ENCODE assay signal across 35 cellular contexts in the genomic region with DNA sequence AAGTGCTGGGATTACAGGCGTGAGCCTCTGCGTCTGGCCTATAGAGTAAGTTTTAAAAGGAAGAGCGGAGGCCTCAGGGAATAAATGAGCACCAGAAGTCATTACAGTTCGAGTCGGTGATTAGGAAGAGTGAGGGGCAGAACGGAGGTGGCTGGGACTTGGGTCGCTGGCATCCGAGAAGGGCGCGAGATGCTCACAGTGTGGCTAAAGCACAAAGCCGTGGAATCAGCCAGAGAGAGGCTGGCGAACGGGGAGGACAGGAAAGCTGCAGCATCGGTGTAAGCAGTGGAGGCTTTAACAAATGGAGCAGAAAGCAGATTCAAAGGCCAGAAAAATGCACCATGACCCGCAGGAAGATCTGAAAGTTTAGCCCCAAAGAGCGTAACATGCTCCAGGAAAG. TPM values are rescaled to one million over a fixed set of nuclear protein-coding genes. Genes with fewer than 3 reads are reported as not detected.
"Had no signal": no experiment of that assay in that cellular context is flagged by ENCODE, and none has a peak within 500 bp of the region (broad histone marks: within the 10 kb centered on the region; RNA-seq: fewer than 3 reads in every experiment).

No MANE protein-coding gene starts in this region.

- ATAC-seq: heart left ventricle; mucosa of descending colon; naive thymus-derived CD4-positive, alpha-beta T cell; right lobe of liver; stimulated activated memory B cell treated with anti-CD40 and anti-IgM and Interleukin-4, amounts not matched to agents 10 μg/mL and 1 μg/mL and 100 μg/mL, for 72 hours; stimulated activated naive CD8-positive, alpha-beta T cell treated with anti-CD3 and anti-CD28 coated beads, Interleukin-15, Interleukin-2, amounts not matched to agents 100 U/mL and 50 U/mL, for 24 hours; upper lobe of right lung had no signal

- H3K27ac ChIP-seq: heart left ventricle, left ventricle myocardium inferior, parathyroid adenoma, right atrium auricular region, right lobe of liver, stomach, testis, thyroid gland, transverse colon, upper lobe of right lung had no signal

- H3K9ac ChIP-seq: parathyroid adenoma had no signal

- H3K4me1 Mint-ChIP-seq: nephron, neural crest cell had no signal

- H3K4me3 Mint-ChIP-seq: immature natural killer cell; naive thymus-derived CD4-positive, alpha-beta T cell; nephron; neural crest cell; stimulated activated memory B cell treated with anti-CD40 and anti-IgM and Interleukin-4, amounts not matched to agents 10 μg/mL and 1 μg/mL and 100 μg/mL, for 72 hours had no signal

- H3K9me3 Mint-ChIP-seq: immature natural killer cell; naive thymus-derived CD4-positive, alpha-beta T cell; neural crest cell; stimulated activated memory B cell treated with anti-CD40 and anti-IgM and Interleukin-4, amounts not matched to agents 10 μg/mL and 1 μg/mL and 100 μg/mL, for 72 hours had no signal

- H3K4me3 ChIP-seq: heart left ventricle, left ventricle myocardium inferior, lung, mucosa of descending colon, right atrium auricular region, right lobe of liver, stomach, testis, thyroid gland, transverse colon, upper lobe of right lung had no signal

- FAIRE-seq: islet of Langerhans, small intestine, urothelium cell line had no signal

- H3K36me3 ChIP-seq: heart left ventricle, left ventricle myocardium inferior, right atrium auricular region, right lobe of liver, stomach, thyroid gland, transverse colon, upper lobe of right lung had no signal

- H3K9me3 ChIP-seq: heart left ventricle, left ventricle myocardium inferior, mucosa of descending colon, right atrium auricular region, right lobe of liver, stomach, testis, thyroid gland, transverse colon, upper lobe of right lung had no signal

- H3K4me1 ChIP-seq: parathyroid adenoma, right atrium auricular region, right lobe of liver, testis, thyroid gland, upper lobe of right lung had no signal

- H3K36me3 Mint-ChIP-seq: immature natural killer cell; naive thymus-derived CD4-positive, alpha-beta T cell; stimulated activated memory B cell treated with anti-CD40 and anti-IgM and Interleukin-4, amounts not matched to agents 10 μg/mL and 1 μg/mL and 100 μg/mL, for 72 hours had no signal

- H3K27ac Mint-ChIP-seq: naive thymus-derived CD4-positive, alpha-beta T cell; nephron; progenitor cell of endocrine pancreas; stimulated activated memory B cell treated with anti-CD40 and anti-IgM and Interleukin-4, amounts not matched to agents 10 μg/mL and 1 μg/mL and 100 μg/mL, for 72 hours had no signal

- DNase-seq: heart left ventricle; hypothalamus; immature natural killer cell; left ventricle myocardium inferior; mesendoderm; midbrain; mucosa of descending colon; naive thymus-derived CD4-positive, alpha-beta T cell; nucleus accumbens; right lobe of liver; small intestine; stimulated activated CD4-positive, alpha-beta T cell treated with anti-CD3 and anti-CD28 coated beads, Interleukin-1b, Interleukin-23, amount 100 ng/mL, for 48 hours; stimulated activated CD4-positive, alpha-beta T cell treated with anti-CD3 and anti-CD28 coated beads, Interleukin-2, amount 100 ng/mL, for 48 hours; stimulated activated CD4-positive, alpha-beta T cell treated with anti-CD3 and anti-CD28 coated beads, Interleukin-4, amount 100 ng/mL, for 4 hours; stimulated activated CD8-positive, alpha-beta memory T cell treated with anti-CD3 and anti-CD28 coated beads, Interleukin-4, amount 100 ng/mL, for 48 hours; stimulated activated naive CD8-positive, alpha-beta T cell treated with anti-CD3 and anti-CD28 coated beads, Interleukin-15, Interleukin-2, amounts not matched to agents 100 U/mL and 50 U/mL, for 24 hours; stomach; testis; thyroid gland; transverse colon; upper lobe of right lung had no signal

RNA-seq across cellular contexts. Expression of gene KRTAP5-4, which starts 2.7 kb away (rescaled TPM):
- total RNA-seq: heart left ventricle; kidney epithelial cell; left ventricle myocardium inferior; lung; mucosa of descending colon; myocyte; naive thymus-derived CD4-positive, alpha-beta T cell; neural crest cell; osteocyte; progenitor cell of endocrine pancreas; pulmonary artery endothelial cell; renal cortical epithelial cell; right atrium auricular region; right lobe of liver; stomach; testis; thyroid gland; transverse colon; upper lobe of right lung had no signal
- polyA plus RNA-seq: heart left ventricle; immature natural killer cell; lung; naive thymus-derived CD4-positive, alpha-beta T cell; small intestine; stomach had no signal

RNA-seq across cellular contexts. Expression of gene KRTAP5-5, which starts 5.0 kb away (rescaled TPM):
- total RNA-seq: heart left ventricle; kidney epithelial cell; left ventricle myocardium inferior; lung; myocyte; naive thymus-derived CD4-positive, alpha-beta T cell; neural crest cell; osteocyte; progenitor cell of endocrine pancreas; pulmonary artery endothelial cell; renal cortical epithelial cell; right atrium auricular region; right lobe of liver; stomach; testis; thyroid gland; transverse colon; upper lobe of right lung had no signal
- polyA plus RNA-seq: heart left ventricle; immature natural killer cell; lung; naive thymus-derived CD4-positive, alpha-beta T cell; small intestine; stomach had no signal

RNA-seq across cellular contexts. Expression of gene KRTAP5-3, which starts 16.4 kb away (rescaled TPM):
- total RNA-seq: heart left ventricle; kidney epithelial cell; left ventricle myocardium inferior; lung; mucosa of descending colon; myocyte; naive thymus-derived CD4-positive, alpha-beta T cell; neural crest cell; osteocyte; progenitor cell of endocrine pancreas; pulmonary artery endothelial cell; renal cortical epithelial cell; right atrium auricular region; right lobe of liver; stomach; testis; thyroid gland; transverse colon; upper lobe of right lung had no signal
- polyA plus RNA-seq: heart left ventricle; immature natural killer cell; lung; naive thymus-derived CD4-positive, alpha-beta T cell; small intestine; stomach had no signal

RNA-seq across cellular contexts. Expression of gene KRTAP5-2, which starts 26.5 kb away (rescaled TPM):
- total RNA-seq: heart left ventricle; kidney epithelial cell; left ventricle myocardium inferior; lung; mucosa of descending colon; myocyte; naive thymus-derived CD4-positive, alpha-beta T cell; neural crest cell; osteocyte; progenitor cell of endocrine pancreas; pulmonary artery endothelial cell; renal cortical epithelial cell; right atrium auricular region; right lobe of liver; stomach; testis; thyroid gland; transverse colon; upper lobe of right lung had no signal
- polyA plus RNA-seq: heart left ventricle; immature natural killer cell; naive thymus-derived CD4-positive, alpha-beta T cell; stomach had no signal

RNA-seq across cellular contexts. Expression of gene KRTAP5-1, which starts 39.5 kb away (rescaled TPM):
- total RNA-seq: heart left ventricle; kidney epithelial cell; left ventricle myocardium inferior; lung; mucosa of descending colon; myocyte; naive thymus-derived CD4-positive, alpha-beta T cell; neural crest cell; osteocyte; progenitor cell of endocrine pancreas; pulmonary artery endothelial cell; renal cortical epithelial cell; right atrium auricular region; right lobe of liver; stomach; testis; thyroid gland; transverse colon; upper lobe of right lung had no signal
- polyA plus RNA-seq: heart left ventricle; immature natural killer cell; lung; naive thymus-derived CD4-positive, alpha-beta T cell; small intestine had no signal
